26 cellular contexts compared by ENCODE assay signal in the genomic region with DNA sequence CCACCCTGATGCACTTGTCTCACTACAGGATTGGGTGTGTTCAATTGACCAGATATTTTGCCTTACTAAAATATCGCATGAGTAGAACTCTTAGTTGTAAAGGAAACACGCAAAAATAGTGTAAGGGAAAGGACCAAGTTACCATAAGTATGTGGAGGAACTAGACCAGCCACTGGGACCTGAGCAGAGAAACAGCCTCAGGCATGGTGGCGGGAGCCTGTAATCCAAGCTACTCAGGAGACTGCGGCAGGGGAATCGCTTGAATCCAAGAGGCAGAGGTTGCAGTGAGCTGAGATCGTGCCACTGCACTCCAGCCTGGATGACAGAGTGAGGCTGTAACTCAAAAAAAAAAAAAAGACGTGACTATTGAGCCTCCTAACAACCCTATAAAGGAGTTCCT.
"Had no signal": no experiment of that assay in that cellular context is flagged by ENCODE, and none has a peak within 500 bp of the region (broad histone marks: within the 10 kb centered on the region; RNA-seq: fewer than 3 reads in every experiment).

No MANE protein-coding gene starts in this region.

- H3K4me1 Mint-ChIP-seq: activated T-helper 17 cell treated with anti-CD3 and anti-CD28 coated beads, Interleukin-2, amount 50 U/mL, for 72 hours had no signal

- H3K36me3 ChIP-seq: MG63, SJSA1 had no signal

- H3K9ac ChIP-seq: KMS-11 had no signal

- H3K36me3 Mint-ChIP-seq: activated naive CD8-positive, alpha-beta T cell; brain had no signal

- H3K4me3 ChIP-seq: MG63, SJSA1 had no signal

- H3K4me3 Mint-ChIP-seq: activated CD4-positive, alpha-beta memory T cell treated with anti-CD3 and anti-CD28 coated beads for 36 hours; activated naive CD4-positive, alpha-beta T cell treated with anti-CD3 and anti-CD28 coated beads for 36 hours; activated naive CD8-positive, alpha-beta T cell; activated T-helper 17 cell treated with anti-CD3 and anti-CD28 coated beads, Interleukin-2, amount 50 U/mL, for 72 hours; brain; T-helper 1 cell treated with Interleukin-12 subunit alpha and Interleukin-12 subunit beta and Interleukin-4 antibody, amounts not matched to agents 30 μg/mL and 1 μg/mL, for 36 hours; WTC11 had no signal

- H3K4me2 ChIP-seq: KMS-11 had no signal

- DNase-seq: activated CD4-positive, alpha-beta memory T cell treated with anti-CD3 and anti-CD28 coated beads for 36 hours; activated CD4-positive, alpha-beta T cell treated with anti-CD3 and anti-CD28 coated beads for 48 hours; activated CD4-positive, CD25-positive, alpha-beta regulatory T cell treated with anti-CD3 and anti-CD28 coated beads, Interleukin-2, amount 50 U/mL, for 72 hours; activated gamma-delta T cell; activated naive CD4-positive, alpha-beta T cell treated with anti-CD3 and anti-CD28 coated beads for 36 hours; activated T-cell treated with anti-CD3 and anti-CD28 coated beads for 4 hours; activated T-cell treated with anti-CD3 and anti-CD28 coated beads, Interleukin-2, amount 50 U/mL, for 48 hours; amygdala; MG63; NCI-H1092 treated with DMSO at 0.1 percent for 48 hours; NCI-H1417 treated with DMSO at 0.1 percent for 48 hours; NCI-H1694; NCI-H2029; NCI-H2107; NCI-H526 treated with DMSO at 0.1 percent for 48 hours; RPMI8226; T-helper 9 cell had no signal

- H3K27me3 ChIP-seq: MG63, SJSA1 had no signal

- ATAC-seq: activated T-helper 17 cell treated with anti-CD3 and anti-CD28 coated beads, Interleukin-2, amount 50 U/mL, for 72 hours; Panc1; Right ventricle myocardium inferior; WTC11 had no signal

- H3K27me3 Mint-ChIP-seq: activated CD4-positive, alpha-beta memory T cell treated with anti-CD3 and anti-CD28 coated beads for 36 hours; activated naive CD8-positive, alpha-beta T cell had no signal

- H3K27ac Mint-ChIP-seq: activated CD4-positive, alpha-beta memory T cell treated with anti-CD3 and anti-CD28 coated beads for 36 hours; activated naive CD4-positive, alpha-beta T cell treated with anti-CD3 and anti-CD28 coated beads for 36 hours; activated naive CD8-positive, alpha-beta T cell; activated T-helper 17 cell treated with anti-CD3 and anti-CD28 coated beads, Interleukin-2, amount 50 U/mL, for 72 hours; T-helper 1 cell treated with Interleukin-12 subunit alpha and Interleukin-12 subunit beta and Interleukin-4 antibody, amounts not matched to agents 30 μg/mL and 1 μg/mL, for 36 hours; WTC11 had no signal

- H3K27ac ChIP-seq: KMS-11, SJSA1 had no signal
